In the genomic region with DNA sequence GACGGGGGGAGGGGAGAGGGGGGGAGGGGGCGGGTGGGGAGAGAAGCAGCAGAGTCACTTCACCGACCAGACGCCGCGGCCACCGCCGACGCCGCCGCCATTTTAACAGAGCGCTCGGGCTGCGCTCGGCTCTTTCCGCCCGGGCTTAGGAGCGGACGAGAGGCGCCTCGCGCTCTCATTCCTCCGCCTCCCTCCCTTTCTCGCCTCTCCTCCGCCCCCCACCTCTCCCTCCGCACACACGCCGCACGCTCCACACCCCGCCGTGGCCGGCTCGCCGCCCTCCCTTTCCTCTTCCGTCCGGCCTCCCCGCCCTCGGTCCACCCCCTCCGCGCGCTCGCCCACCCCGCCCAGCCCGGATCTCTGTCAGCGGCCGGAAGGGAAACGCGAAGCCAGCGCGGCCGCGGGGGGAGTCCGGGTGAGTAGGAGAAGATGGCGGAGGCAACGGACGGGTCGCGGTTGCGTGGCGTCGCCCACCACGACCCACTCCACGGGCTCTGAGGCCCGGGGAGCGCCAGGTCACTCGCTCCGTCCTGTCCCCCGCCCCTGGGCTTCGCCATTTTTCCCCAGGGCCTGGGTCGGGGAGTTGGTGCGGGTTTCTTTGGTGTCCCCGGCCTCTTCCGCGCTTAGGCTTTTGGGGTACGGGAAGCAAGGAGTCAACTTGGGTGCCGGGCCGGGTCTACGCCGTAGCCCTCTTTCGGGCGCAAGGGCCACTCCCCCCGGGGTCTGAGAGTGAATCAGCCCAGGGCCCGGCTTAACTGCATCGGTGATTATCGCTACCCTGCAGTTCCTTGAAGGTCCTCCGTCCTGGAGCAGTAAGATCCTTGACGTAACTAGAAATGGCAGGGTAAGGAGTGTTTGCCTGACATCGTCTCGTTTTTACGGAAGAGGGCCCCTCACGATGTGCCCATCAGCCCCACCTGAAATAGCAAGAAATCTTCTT, we compare ENCODE assay signal across 8 cellular contexts. TPM values are rescaled to one million over a fixed set of nuclear protein-coding genes. Genes with fewer than 3 reads are reported as not detected.
A peak's percentile ranks its signal among the peaks of the same experiment; 100 is the strongest.
DNase-seq lines count a peak whose midpoint lies in the region; ATAC-seq, FAIRE-seq and TF ChIP-seq lines count a peak whose summit lies in the region.

A gene with protein sequence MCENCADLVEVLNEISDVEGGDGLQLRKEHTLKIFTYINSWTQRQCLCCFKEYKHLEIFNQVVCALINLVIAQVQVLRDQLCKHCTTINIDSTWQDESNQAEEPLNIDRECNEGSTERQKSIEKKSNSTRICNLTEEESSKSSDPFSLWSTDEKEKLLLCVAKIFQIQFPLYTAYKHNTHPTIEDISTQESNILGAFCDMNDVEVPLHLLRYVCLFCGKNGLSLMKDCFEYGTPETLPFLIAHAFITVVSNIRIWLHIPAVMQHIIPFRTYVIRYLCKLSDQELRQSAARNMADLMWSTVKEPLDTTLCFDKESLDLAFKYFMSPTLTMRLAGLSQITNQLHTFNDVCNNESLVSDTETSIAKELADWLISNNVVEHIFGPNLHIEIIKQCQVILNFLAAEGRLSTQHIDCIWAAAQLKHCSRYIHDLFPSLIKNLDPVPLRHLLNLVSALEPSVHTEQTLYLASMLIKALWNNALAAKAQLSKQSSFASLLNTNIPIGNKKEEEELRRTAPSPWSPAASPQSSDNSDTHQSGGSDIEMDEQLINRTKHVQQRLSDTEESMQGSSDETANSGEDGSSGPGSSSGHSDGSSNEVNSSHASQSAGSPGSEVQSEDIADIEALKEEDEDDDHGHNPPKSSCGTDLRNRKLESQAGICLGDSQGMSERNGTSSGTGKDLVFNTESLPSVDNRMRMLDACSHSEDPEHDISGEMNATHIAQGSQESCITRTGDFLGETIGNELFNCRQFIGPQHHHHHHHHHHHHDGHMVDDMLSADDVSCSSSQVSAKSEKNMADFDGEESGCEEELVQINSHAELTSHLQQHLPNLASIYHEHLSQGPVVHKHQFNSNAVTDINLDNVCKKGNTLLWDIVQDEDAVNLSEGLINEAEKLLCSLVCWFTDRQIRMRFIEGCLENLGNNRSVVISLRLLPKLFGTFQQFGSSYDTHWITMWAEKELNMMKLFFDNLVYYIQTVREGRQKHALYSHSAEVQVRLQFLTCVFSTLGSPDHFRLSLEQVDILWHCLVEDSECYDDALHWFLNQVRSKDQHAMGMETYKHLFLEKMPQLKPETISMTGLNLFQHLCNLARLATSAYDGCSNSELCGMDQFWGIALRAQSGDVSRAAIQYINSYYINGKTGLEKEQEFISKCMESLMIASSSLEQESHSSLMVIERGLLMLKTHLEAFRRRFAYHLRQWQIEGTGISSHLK (N-terminal part only) (minus strand): TSS at position 123 of the 940 bp plus-strand sequence. CDS start 395 bp downstream, outside the sequence.

- TF ChIP-seq POLR2A in GM12892 (IDR thresholded peaks at IDR 0.05; ENCODE audit: low read depth, low read length) (peak; percentile 96), prostate gland (IDR thresholded peaks at IDR 0.05) (peak; percentile 88)

- peak in 2 of 4 experiments; percentile 16 to 32 for TF ChIP-seq CTCF in prostate gland (IDR thresholded peaks at IDR 0.05)

- WGBS in prostate gland: under 1% methylated on average over 79 of the region's 91 CpGs

- H3K4me3 ChIP-seq in prostate gland: peak within 1 kb of the TSS; percentile 55 to 96

- peak within 1 kb of the TSS; percentile 96 for H3K27ac ChIP-seq in angular gyrus (ENCODE audit: low read depth, low read length)
- peak within 1 kb of the TSS; percentile 95 to 99 for H3K27ac ChIP-seq in prostate gland

- no peaks in the 10 kb centered on the region for H3K36me3 ChIP-seq in prostate gland

- no peaks in the 10 kb centered on the region for H3K9me3 ChIP-seq in prostate gland

- ATAC-seq in HG02884 (IDR thresholded peaks at IDR 0.05; ENCODE audit: unreplicated experiment) (peak; percentile 71), left ventricle myocardium superior (peak; percentile 97)

- FAIRE-seq in GM12892 (lab: Jason Lieb, UNC): peak; percentile 92

- no peaks in the 10 kb centered on the region for H3K4me1 ChIP-seq in prostate gland (replicated peaks)

- no peaks in the 10 kb centered on the region for H3K27me3 ChIP-seq in prostate gland (replicated peaks; ENCODE audit: insufficient read depth)

- DNase-seq in GM12892 (ENCODE audit: insufficient read length): peak; percentile 74
- DNase-seq in NCI-H187 (lab: John Stamatoyannopoulos, UW): peak; percentile 82 to 93
- peak; percentile 82 to 99 (median 91) for DNase-seq in T-helper 2 cell
- peak; percentile 97 for DNase-seq in left ventricle myocardium superior
- peak; percentile 93 for DNase-seq in prostate gland (ENCODE audit: low spot score)
- DNase-seq in ureter (ENCODE audit: low spot score): peak; percentile 96

- intact Hi-C loops in left ventricle myocardium superior (cut with micrococcal nuclease): no loop called here
- intact Hi-C loops in prostate gland (cut with DNase I): loop anchor here (2.0 to 10.0 kb wide), 2 partner anchors 68 to 296 kb away; a partner anchor contains a TSS

RNA-seq across cellular contexts. Expression of the gene that starts here (rescaled TPM):
- 67.3 TPM for polyA plus RNA-seq in GM12892 (2012; ENCODE audit: missing spikeins)
- total RNA-seq in left ventricle myocardium superior (39.8 TPM), prostate gland (100 to 1,000 TPM in 1 of 2 donors, 10 to 100 TPM in 1; 94.1 to 206 TPM), ureter (152 TPM)

Comparison
In these comparisons a context has a peak if more than half of its experiments do, and no peak if none do; other contexts are left out.
1. Peak in every context shown above with its lines: DNase-seq, ATAC-seq, H3K4me3 ChIP-seq and H3K27ac ChIP-seq.